In the genomic region with DNA sequence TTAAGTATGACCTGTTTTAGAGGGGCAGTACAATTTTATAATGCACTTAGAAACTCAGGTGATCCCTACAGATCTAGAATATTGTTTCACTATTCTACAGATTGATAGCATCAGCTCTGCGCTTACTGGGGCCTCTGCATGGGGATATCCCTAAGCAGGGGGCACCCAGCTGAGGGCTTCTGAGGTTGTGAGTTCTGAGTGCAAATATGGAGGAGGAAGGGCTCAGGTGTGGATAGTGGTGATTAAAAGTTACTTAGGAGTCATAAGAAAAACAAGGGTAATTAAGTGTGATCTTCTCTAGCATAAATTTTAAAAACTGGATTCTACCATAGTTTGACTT, we compare ENCODE assay signal across 11 cellular contexts.
A peak's percentile ranks its signal among the peaks of the same experiment; 100 is the strongest.
DNase-seq lines count a peak whose midpoint lies in the region; ATAC-seq, FAIRE-seq and TF ChIP-seq lines count a peak whose summit lies in the region.
"Had no signal": no experiment of that assay in that cellular context is flagged by ENCODE, and none has a peak within 500 bp of the region (broad histone marks: within the 10 kb centered on the region; RNA-seq: fewer than 3 reads in every experiment).

No MANE protein-coding gene starts in this region.

- no peaks in the 10 kb centered on the region for H3K79me2 ChIP-seq in astrocyte (ENCODE audit: insufficient read depth, low read length)

- no peaks in the 10 kb centered on the region for H3K36me3 ChIP-seq in astrocyte (ENCODE audit: insufficient read depth, low read length)
- no peaks in the 10 kb centered on the region for H3K36me3 ChIP-seq in WERI-Rb-1

- H3K4me1 ChIP-seq in astrocyte (ENCODE audit: insufficient read depth, low read length) = peaks cover 10% of the 10 kb centered on the region

- peak overlapping the region; percentile 63 for H3K27ac Mint-ChIP-seq in astrocyte (ENCODE audit: unreplicated experiment)
- H3K27ac Mint-ChIP-seq in T-helper 2 cell treated with Interferon-gamma antibody and Interleukin-4, amounts not matched to agents 5 μg/mL and 100 μg/mL, for 36 hours = no peak overlapping the region

- H3K36me3 Mint-ChIP-seq in astrocyte (ENCODE audit: low read depth, unreplicated experiment) = peaks cover 11% of the 10 kb centered on the region
- H3K36me3 Mint-ChIP-seq in T-helper 2 cell treated with Interferon-gamma antibody and Interleukin-4, amounts not matched to agents 5 μg/mL and 100 μg/mL, for 36 hours (ENCODE audit: low read depth) = no peaks in the 10 kb centered on the region

- H3K9me3 ChIP-seq in astrocyte (ENCODE audit: insufficient read depth, low read depth, low read length) = no peaks in the 10 kb centered on the region
- no peaks in the 10 kb centered on the region for H3K9me3 ChIP-seq in WERI-Rb-1 (ENCODE audit: severe bottlenecking)

- DNase-seq in astrocyte (ENCODE audit: low read depth) = no peak
- DNase-seq in T-helper 2 cell treated with Interferon-gamma antibody and Interleukin-4, amounts not matched to agents 5 μg/mL and 100 μg/mL, for 36 hours (ENCODE audit: low spot score) = no peak
- DNase-seq in SKM-1 treated with dmso at 0.1 percent for 144 hours (lab: John Stamatoyannopoulos, UW; ENCODE audit: unreplicated experiment) = no peak
- no peak for DNase-seq in WERI-Rb-1
- no peak for DNase-seq in stimulated activated CD4-positive, alpha-beta T cell treated with anti-CD3 and anti-CD28 coated beads, Interleukin-4, amount 100 ng/mL, for 1 hour
- DNase-seq: MV-4-11, NCI-H82, small intestine had no signal

- TF ChIP-seq CTCF in astrocyte (IDR thresholded peaks at IDR 0.05; ENCODE audit: insufficient read depth, low read depth, low read length) = no peak
- TF ChIP-seq CTCF in WERI-Rb-1 (IDR thresholded peaks at IDR 0.05; ENCODE audit: low read depth, low read length) = no peak

- H3K4me3 ChIP-seq in astrocyte (ENCODE audit: insufficient read depth, low read depth, low read length) (no peak overlapping the region), WERI-Rb-1 (ENCODE audit: low read depth, low read length) (no peak overlapping the region)

- no peak overlapping the region for H3K9ac ChIP-seq in astrocyte (ENCODE audit: low read length)

- peak overlapping the region; percentile 44 for H3K4me2 ChIP-seq in astrocyte (ENCODE audit: low read length)

- H3K4me1 Mint-ChIP-seq in astrocyte (ENCODE audit: low read depth, unreplicated experiment) = peaks cover 24% of the 10 kb centered on the region
- no peaks in the 10 kb centered on the region for H3K4me1 Mint-ChIP-seq in T-helper 2 cell treated with Interferon-gamma antibody and Interleukin-4, amounts not matched to agents 5 μg/mL and 100 μg/mL, for 36 hours (ENCODE audit: low read depth)

- H3K27me3 Mint-ChIP-seq in astrocyte (ENCODE audit: low read depth, unreplicated experiment) = no peaks in the 10 kb centered on the region
- peaks cover 16% of the 10 kb centered on the region for H3K27me3 Mint-ChIP-seq in T-helper 2 cell treated with Interferon-gamma antibody and Interleukin-4, amounts not matched to agents 5 μg/mL and 100 μg/mL, for 36 hours (ENCODE audit: low read depth)

- no peak for FAIRE-seq in astrocyte (lab: Jason Lieb, UNC)
- FAIRE-seq: small intestine had no signal

- peak; percentile 32 for ATAC-seq in GM18873 (IDR thresholded peaks at IDR 0.05; ENCODE audit: low FRiP score, unreplicated experiment)
- ATAC-seq in GM21737 (IDR thresholded peaks at IDR 0.05; ENCODE audit: unreplicated experiment) = peak; percentile 47
- ATAC-seq in HG03103 (IDR thresholded peaks at IDR 0.05; ENCODE audit: low read depth, unreplicated experiment) = peak; percentile 32

- H2AFZ ChIP-seq in astrocyte (ENCODE audit: low read depth, low read length) = no peak overlapping the region

- H4K20me1 ChIP-seq in astrocyte (ENCODE audit: insufficient read depth, low read length) = no peaks in the 10 kb centered on the region

- H3K9me3 Mint-ChIP-seq in astrocyte (ENCODE audit: unreplicated experiment) = no peaks in the 10 kb centered on the region
- no peaks in the 10 kb centered on the region for H3K9me3 Mint-ChIP-seq in T-helper 2 cell treated with Interferon-gamma antibody and Interleukin-4, amounts not matched to agents 5 μg/mL and 100 μg/mL, for 36 hours

- peaks cover 3% of the 10 kb centered on the region for H3K27me3 ChIP-seq in astrocyte (ENCODE audit: insufficient read depth, low read length)
- no peaks in the 10 kb centered on the region for H3K27me3 ChIP-seq in WERI-Rb-1 (ENCODE audit: insufficient read depth, low read depth, severe bottlenecking)

- H3K27ac ChIP-seq in astrocyte (ENCODE audit: low read depth, low read length) = no peak overlapping the region
- H3K27ac ChIP-seq in WERI-Rb-1 = no peak overlapping the region

- no peak overlapping the region for H3K4me3 Mint-ChIP-seq in astrocyte (ENCODE audit: unreplicated experiment)
- no peak overlapping the region for H3K4me3 Mint-ChIP-seq in T-helper 2 cell treated with Interferon-gamma antibody and Interleukin-4, amounts not matched to agents 5 μg/mL and 100 μg/mL, for 36 hours
